Comparison of ENCODE assay signal across 1 cellular context in the genomic region with DNA sequence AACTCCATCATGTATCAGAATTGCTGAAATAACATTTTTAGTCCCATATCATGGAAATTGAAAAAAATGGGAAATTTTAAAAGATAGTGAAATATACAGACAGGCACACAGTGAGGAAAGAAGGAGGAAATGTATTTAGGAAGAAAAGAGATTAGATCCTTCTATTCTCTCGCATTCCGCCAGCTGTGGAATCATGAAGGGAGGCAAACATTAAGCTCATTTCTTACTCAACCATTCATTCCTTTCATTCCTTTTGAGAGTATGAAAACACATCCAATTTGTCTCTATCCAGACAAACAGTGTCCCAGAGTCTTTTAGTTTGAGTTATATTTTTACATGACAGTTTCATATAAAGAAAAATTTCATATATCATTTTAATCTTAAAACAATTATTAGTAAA.
TF ChIP-seq lines count a peak whose summit lies in the region.

No MANE protein-coding gene starts in this region.

TF ChIP-seq in HepG2, 621 proteins besides CTCF, POLR2A, EP300 and RAD21 (continued from another document):
- TF ChIP-seq, protein P1, sequence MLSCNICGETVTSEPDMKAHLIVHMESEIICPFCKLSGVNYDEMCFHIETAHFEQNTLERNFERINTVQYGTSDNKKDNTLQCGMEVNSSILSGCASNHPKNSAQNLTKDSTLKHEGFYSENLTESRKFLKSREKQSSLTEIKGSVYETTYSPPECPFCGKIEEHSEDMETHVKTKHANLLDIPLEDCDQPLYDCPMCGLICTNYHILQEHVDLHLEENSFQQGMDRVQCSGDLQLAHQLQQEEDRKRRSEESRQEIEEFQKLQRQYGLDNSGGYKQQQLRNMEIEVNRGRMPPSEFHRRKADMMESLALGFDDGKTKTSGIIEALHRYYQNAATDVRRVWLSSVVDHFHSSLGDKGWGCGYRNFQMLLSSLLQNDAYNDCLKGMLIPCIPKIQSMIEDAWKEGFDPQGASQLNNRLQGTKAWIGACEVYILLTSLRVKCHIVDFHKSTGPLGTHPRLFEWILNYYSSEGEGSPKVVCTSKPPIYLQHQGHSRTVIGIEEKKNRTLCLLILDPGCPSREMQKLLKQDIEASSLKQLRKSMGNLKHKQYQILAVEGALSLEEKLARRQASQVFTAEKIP (CRISPR knock-in tag; IDR thresholded peaks at IDR 0.05; ENCODE audit: borderline replicate concordance), result no peak
- TF ChIP-seq MAFF (IDR thresholded peaks at IDR 0.05; ENCODE audit: low read depth, low read length) (0 out of 2 replicates have a peak, but pooled peaks have one; percentile 9), ZNF75D (CRISPR knock-in tag; IDR thresholded peaks at IDR 0.05; ENCODE audit: borderline replicate concordance) (no peak), MAFK (conservative IDR thresholded peaks at IDR 0.05 in 1 of 2, IDR thresholded peaks at IDR 0.05 in 1 of 2; ENCODE audit: low read length in 2 of 2) (peak in 1 of 2 experiments; percentile 26; a peak in 2 of 4 replicates)
TF ChIP-seq in HepG2: peak in this region for 2.
